1 cellular context compared by ENCODE assay signal in the genomic region with DNA sequence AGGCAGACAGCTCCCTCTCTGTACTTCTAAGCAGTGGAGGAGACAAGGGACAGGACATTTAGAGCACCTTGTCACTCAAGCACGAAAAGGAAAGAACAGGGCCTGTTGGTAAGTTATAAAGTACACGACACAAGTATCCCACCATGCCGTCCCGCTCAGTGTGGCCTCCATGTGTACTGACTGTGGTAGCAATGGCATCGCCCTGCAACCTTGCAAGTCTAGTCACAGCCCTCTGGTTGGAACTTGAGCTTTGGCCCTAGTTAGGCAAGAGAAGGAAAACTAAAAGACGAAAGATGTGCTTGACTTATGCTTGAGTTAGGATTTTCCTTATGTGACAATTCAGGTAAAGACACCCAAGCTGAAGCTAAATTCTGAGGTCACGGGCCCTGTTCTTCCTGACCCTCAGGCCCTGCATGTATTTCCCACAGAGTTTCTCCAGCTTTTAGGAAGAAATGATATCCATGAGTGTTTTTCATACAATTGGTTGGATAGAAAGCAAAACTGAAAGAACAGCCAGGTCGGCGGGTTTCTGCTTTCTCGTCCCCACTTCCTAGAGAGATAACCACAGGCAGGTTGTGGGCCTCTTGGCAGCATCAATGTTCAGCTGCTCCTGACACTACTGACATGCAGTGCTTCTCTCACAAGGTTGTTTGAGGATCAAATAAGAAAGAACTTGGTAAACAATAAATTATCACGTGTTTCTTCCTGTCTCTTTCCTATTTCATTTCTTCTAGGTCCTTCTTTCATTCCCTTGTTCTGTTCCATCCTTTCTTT.
TF ChIP-seq lines count a peak whose summit lies in the region.

No MANE protein-coding gene starts in this region.

TF ChIP-seq in WTC11, 78 proteins besides CTCF, POLR2A, EP300 and RAD21 (continued from another document):
- TF ChIP-seq ZNF281 (CRISPR knock-in tag; IDR thresholded peaks at IDR 0.05) (no peak), CBFB (CRISPR knock-in tag; IDR thresholded peaks at IDR 0.05; ENCODE audit: low read depth) (no peak), MAX (CRISPR knock-in tag; IDR thresholded peaks at IDR 0.05) (no peak), CREM (CRISPR knock-in tag; IDR thresholded peaks at IDR 0.05) (no peak), FOXP1 (CRISPR knock-in tag; IDR thresholded peaks at IDR 0.05; ENCODE audit: borderline replicate concordance) (no peak)
- TF ChIP-seq, protein P1, sequence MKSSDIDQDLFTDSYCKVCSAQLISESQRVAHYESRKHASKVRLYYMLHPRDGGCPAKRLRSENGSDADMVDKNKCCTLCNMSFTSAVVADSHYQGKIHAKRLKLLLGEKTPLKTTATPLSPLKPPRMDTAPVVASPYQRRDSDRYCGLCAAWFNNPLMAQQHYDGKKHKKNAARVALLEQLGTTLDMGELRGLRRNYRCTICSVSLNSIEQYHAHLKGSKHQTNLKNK (CRISPR knock-in tag; IDR thresholded peaks at IDR 0.05): no peak
- TF ChIP-seq, protein P2, sequence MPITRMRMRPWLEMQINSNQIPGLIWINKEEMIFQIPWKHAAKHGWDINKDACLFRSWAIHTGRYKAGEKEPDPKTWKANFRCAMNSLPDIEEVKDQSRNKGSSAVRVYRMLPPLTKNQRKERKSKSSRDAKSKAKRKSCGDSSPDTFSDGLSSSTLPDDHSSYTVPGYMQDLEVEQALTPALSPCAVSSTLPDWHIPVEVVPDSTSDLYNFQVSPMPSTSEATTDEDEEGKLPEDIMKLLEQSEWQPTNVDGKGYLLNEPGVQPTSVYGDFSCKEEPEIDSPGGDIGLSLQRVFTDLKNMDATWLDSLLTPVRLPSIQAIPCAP (CRISPR knock-in tag; IDR thresholded peaks at IDR 0.05): no peak
TF ChIP-seq in WTC11: peak in this region for 0.
